Comparison of ENCODE assay signal across 3 cellular contexts in genomic region chr1:19680644-19681043, GRCh38.
TF ChIP-seq lines count a peak whose summit lies in the region.

No MANE protein-coding gene starts in this region.

TF ChIP-seq in SK-N-SH, 30 proteins besides CTCF, POLR2A, EP300 and RAD21 (continued from another document):
- TF ChIP-seq REST (IDR thresholded peaks at IDR 0.05; ENCODE audit: low read depth, low read length) (peak; percentile 73; the same call in 1 of the 2 replicates), USF2 (IDR thresholded peaks at IDR 0.05; ENCODE audit: borderline replicate concordance, low read depth, low read length) (no peak), FOSL2 (IDR thresholded peaks at IDR 0.05; ENCODE audit: borderline replicate concordance, low read depth) (no peak), MXI1 (IDR thresholded peaks at IDR 0.05; ENCODE audit: low read depth, low read length) (no peak)
TF ChIP-seq in SK-N-SH: peak in this region for 1.

TF ChIP-seq in SK-N-SH treated with all-trans-retinoic acid at 6 μM for 48 hours, 23 proteins besides CTCF, POLR2A, EP300 and RAD21 (continued from another document):
- TF ChIP-seq PATZ1 (CRISPR knock-in tag; IDR thresholded peaks at IDR 0.05; ENCODE audit: borderline replicate concordance) (no peak), TOX (CRISPR knock-in tag; IDR thresholded peaks at IDR 0.05; ENCODE audit: borderline replicate concordance) (no peak), ZFP30 (CRISPR knock-in tag; IDR thresholded peaks at IDR 0.05) (no peak), GLIS3 (CRISPR knock-in tag; IDR thresholded peaks at IDR 0.05) (no peak), ZNF565 (CRISPR knock-in tag; conservative IDR thresholded peaks at IDR 0.05; ENCODE audit: low read depth) (no peak), TSHZ2 (CRISPR knock-in tag; IDR thresholded peaks at IDR 0.05) (no peak), ZNF8 (CRISPR knock-in tag; IDR thresholded peaks at IDR 0.05) (no peak), TCF4 (CRISPR knock-in tag; IDR thresholded peaks at IDR 0.05; ENCODE audit: borderline replicate concordance) (no peak), ESRRG (CRISPR knock-in tag; IDR thresholded peaks at IDR 0.05) (no peak)
TF ChIP-seq in SK-N-SH treated with all-trans-retinoic acid at 6 μM for 48 hours: peak in this region for 0.

TF ChIP-seq in Ishikawa, 13 proteins besides CTCF, POLR2A, EP300 and RAD21 (continued from another document):
- TF ChIP-seq REST (IDR thresholded peaks at IDR 0.05; ENCODE audit: low read depth) (peak; percentile 79), TEAD4 (IDR thresholded peaks at IDR 0.05) (no peak), FOXM1 (IDR thresholded peaks at IDR 0.05; ENCODE audit: borderline replicate concordance, low read depth) (no peak), YY1 (IDR thresholded peaks at IDR 0.05; ENCODE audit: low read depth) (no peak)
